1 cellular context compared by ENCODE assay signal in the genomic region with DNA sequence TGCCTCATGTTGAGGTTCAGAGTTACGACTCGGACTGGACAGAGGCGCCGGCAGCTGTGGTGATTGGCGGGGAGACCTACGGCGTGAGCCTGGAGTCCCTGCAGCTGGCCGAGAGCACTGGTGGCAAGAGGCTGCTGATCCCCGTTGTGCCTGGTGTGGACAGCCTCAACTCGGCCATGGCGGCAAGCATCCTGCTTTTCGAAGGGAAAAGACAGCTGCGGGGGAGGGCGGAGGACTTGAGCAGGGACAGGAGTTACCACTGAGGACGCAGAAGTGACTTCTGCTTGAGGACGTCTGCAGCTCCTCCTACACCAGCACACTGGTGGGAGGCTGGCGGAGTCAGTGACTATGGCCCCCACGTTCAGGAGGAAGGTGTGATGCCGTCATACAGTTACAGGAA.
TF ChIP-seq lines count a peak whose summit lies in the region.

No MANE protein-coding gene starts in this region.

TF ChIP-seq in HepG2, 621 proteins besides CTCF, POLR2A, EP300 and RAD21:
- TF ChIP-seq AGO2 (optimal IDR thresholded peaks at IDR 0.05; ENCODE audit: low read depth, low read length) (peak; percentile 62), CHD2 (IDR thresholded peaks at IDR 0.05; ENCODE audit: low read depth, low read length) (no peak)
